ENCODE assay signal across 8 cellular contexts in genomic region chr4:108166441-108167315, GRCh38. TPM values are rescaled to one million over a fixed set of nuclear protein-coding genes. Genes with fewer than 3 reads are reported as not detected.
A peak's percentile ranks its signal among the peaks of the same experiment; 100 is the strongest.
DNase-seq lines count a peak whose midpoint lies in the region; ATAC-seq, FAIRE-seq and TF ChIP-seq lines count a peak whose summit lies in the region.

No MANE protein-coding gene starts in this region.

- H3K27me3 Mint-ChIP-seq in endothelial cell (ENCODE audit: unreplicated experiment): peaks cover 28% of the 10 kb centered on the region
- peaks cover 13% of the 10 kb centered on the region for H3K27me3 Mint-ChIP-seq in neural progenitor cell (ENCODE audit: insufficient read depth, low read depth)

- H2AFZ ChIP-seq in neural progenitor cell (replicated peaks): peak overlapping the region; percentile 38

- peaks cover 23% of the 10 kb centered on the region for H3K4me1 ChIP-seq in neural progenitor cell

- no peak overlapping the region for H3K27ac ChIP-seq in neural progenitor cell

- peak; percentile 35 for ATAC-seq in GM19035 (IDR thresholded peaks at IDR 0.05; ENCODE audit: unreplicated experiment)

- H3K9ac ChIP-seq in neural progenitor cell: no peak overlapping the region

- peaks cover 89% of the 10 kb centered on the region for H3K27me3 ChIP-seq in neural progenitor cell

- in situ Hi-C loops in G401 (cut with HindIII; ENCODE audit: low sequenced_read_pairs): no loop called here

- H3K36me3 Mint-ChIP-seq in endothelial cell (ENCODE audit: low read depth, unreplicated experiment): peaks cover 4% of the 10 kb centered on the region
- H3K36me3 Mint-ChIP-seq in neural progenitor cell: peaks cover 16% of the 10 kb centered on the region

- TF ChIP-seq CTCF in endothelial cell (IDR thresholded peaks at IDR 0.05; ENCODE audit: unreplicated experiment) (peak; percentile 6), neural progenitor cell (IDR thresholded peaks at IDR 0.05) (peak; percentile 31)

- H3K4me1 Mint-ChIP-seq in endothelial cell (ENCODE audit: unreplicated experiment): peaks cover 27% of the 10 kb centered on the region
- H3K4me1 Mint-ChIP-seq in neural progenitor cell: peaks cover 45% of the 10 kb centered on the region

- H3K79me2 ChIP-seq in neural progenitor cell (ENCODE audit: low read depth): no peaks in the 10 kb centered on the region

- no peaks in the 10 kb centered on the region for H3K9me3 ChIP-seq in neural progenitor cell (ENCODE audit: low read depth)

- peaks cover 29% of the 10 kb centered on the region for H4K20me1 ChIP-seq in neural progenitor cell (ENCODE audit: low read depth)

- DNase-seq in NAMALWA (ENCODE audit: low spot score): peak; percentile 80
- DNase-seq in activated CD4-positive, alpha-beta T cell treated with anti-CD3 and anti-CD28 coated beads for 4 hours: peak; percentile 64 to 74
- peak; percentile 28 for DNase-seq in endothelial cell (ENCODE audit: low spot score)
- DNase-seq in neural progenitor cell (ENCODE audit: low spot score): peak; percentile 85
- peak; percentile 32 for DNase-seq in urothelium cell line (ENCODE audit: low spot score)
- no peak for DNase-seq in G401 (ENCODE audit: low spot score)
- DNase-seq in GOT3 (lab: John Stamatoyannopoulos, UW): no peak

- H3K4me2 ChIP-seq in neural progenitor cell: peak overlapping the region; percentile 98

- H3K27ac Mint-ChIP-seq in endothelial cell (ENCODE audit: unreplicated experiment) (peak overlapping the region; percentile 89), neural progenitor cell (peak overlapping the region; percentile 95)

- FAIRE-seq in urothelium cell line (lab: Jason Lieb, UNC): no peak

- H3F3A ChIP-seq in neural progenitor cell (ENCODE audit: low read depth): peaks cover 46% of the 10 kb centered on the region

- no peaks in the 10 kb centered on the region for H3K9me3 Mint-ChIP-seq in endothelial cell (ENCODE audit: unreplicated experiment)
- H3K9me3 Mint-ChIP-seq in neural progenitor cell: no peaks in the 10 kb centered on the region

- peak overlapping the region; percentile 71 for H3K4me3 ChIP-seq in neural progenitor cell

- H3K4me3 Mint-ChIP-seq in endothelial cell (ENCODE audit: unreplicated experiment): peak overlapping the region; percentile 95
- peak overlapping the region; percentile 94 for H3K4me3 Mint-ChIP-seq in neural progenitor cell

- no peaks in the 10 kb centered on the region for H3K36me3 ChIP-seq in neural progenitor cell

RNA-seq across cellular contexts. Expression of gene LEF1, which starts 2.1 kb away (rescaled TPM):
- total RNA-seq in endothelial cell (ENCODE audit: unreplicated experiment): 15.9 TPM
- total RNA-seq in neural progenitor cell (ENCODE audit: low replicate concordance): 15.0 and 19.4 TPM in 2 replicates
- total RNA-seq in G401 (2014; rRNA removed; shearing (Covaris generic)): not detected in 2 replicates

Comparison
In these comparisons a context has a peak if more than half of its experiments do, and no peak if none do; other contexts are left out.
1. DNase-seq: peak in NAMALWA (single experiment), activated CD4-positive, alpha-beta T cell treated with anti-CD3 and anti-CD28 coated beads for 4 hours (2 of 2), endothelial cell (single experiment), neural progenitor cell (single experiment) and urothelium cell line (single experiment); none in G401 (single experiment) and GOT3 (single experiment).
2. RNA of gene LEF1, which starts 2.1 kb away (total RNA-seq): 15.0 to 19.4 TPM in neural progenitor cell and 15.9 TPM in endothelial cell (single experiment); not detected in G401; every median in the first group is over 10 times any median in the second.